9 cellular contexts compared by ENCODE assay signal in genomic region chr5:72920690-72921089, GRCh38. TPM values are rescaled to one million over a fixed set of nuclear protein-coding genes. Genes with fewer than 3 reads are reported as not detected.
DNase-seq lines count a peak whose midpoint lies in the region; ATAC-seq and TF ChIP-seq lines count a peak whose summit lies in the region.
"Had no signal": no experiment of that assay in that cellular context is flagged by ENCODE, and none has a peak within 500 bp of the region (broad histone marks: within the 10 kb centered on the region; RNA-seq: fewer than 3 reads in every experiment).

No MANE protein-coding gene starts in this region.

- no peak for DNase-seq in AG09319 (ENCODE audit: extremely low read depth, low read depth)
- peak; percentile 47 for DNase-seq in SK-N-MC (ENCODE audit: low read depth, low spot score)
- DNase-seq in hepatic stellate cell (ENCODE audit: low spot score): peak; percentile 27
- DNase-seq in NCI-H774 (lab: John Stamatoyannopoulos, UW): no peak
- DNase-seq in cerebellum (ENCODE audit: low spot score): no peak
- no peak for DNase-seq in ovary

- TF ChIP-seq POLR2A in ovary (IDR thresholded peaks at IDR 0.05): no peak

- intact Hi-C loops in ovary (cut with DNase I): no loop called here

- no peak for ATAC-seq in HG02798 (IDR thresholded peaks at IDR 0.05; ENCODE audit: poor library complexity, unreplicated experiment)
- ATAC-seq: natural killer cell treated with Interleukin-12 subunit alpha and Interleukin-12 subunit beta and Interleukin-15 and Interleukin-18, amount 100 ng/mL, for 72 hours had no signal

- no peak overlapping the region for H3K4me3 ChIP-seq in HEK293 (ENCODE audit: low read depth, low read length)
- H3K4me3 ChIP-seq in SK-N-MC: no peak overlapping the region
- no peak overlapping the region for H3K4me3 ChIP-seq in ovary

- POLR2A ChIA-PET in HEK293 (lab: Yijun Ruan, JAX): interaction anchor here (1.5 kb wide), 1 partner anchor 528 kb away, joined by 5 read pairs; the partner anchor contains the start of gene FOXD1

- TF ChIP-seq CTCF in AG09319 (IDR thresholded peaks at IDR 0.05; ENCODE audit: low read depth, low read length) (peak; percentile 24; the same call in 1 of the 2 replicates), HEK293 (tag by site-specific recombination; IDR thresholded peaks at IDR 0.05) (peak; percentile 46), ovary (IDR thresholded peaks at IDR 0.05) (no peak)

- no peaks in the 10 kb centered on the region for H3K9me3 ChIP-seq in HEK293 (ENCODE audit: control insufficient read depth, insufficient read depth, low read depth, low read length)
- no peaks in the 10 kb centered on the region for H3K9me3 ChIP-seq in SK-N-MC (ENCODE audit: low read depth, low read length)
- H3K9me3 ChIP-seq in ovary: no peaks in the 10 kb centered on the region

- H3K27ac ChIP-seq in HEK293 (ENCODE audit: extremely low read depth, low read depth, low read length): no peak overlapping the region
- no peak overlapping the region for H3K27ac ChIP-seq in SK-N-MC
- H3K27ac ChIP-seq in ovary: no peak overlapping the region

- no peaks in the 10 kb centered on the region for H3K27me3 ChIP-seq in ovary

- no peak overlapping the region for H3K9ac ChIP-seq in SK-N-MC (ENCODE audit: insufficient read length)

- H3K4me1 ChIP-seq in HEK293 (ENCODE audit: control insufficient read depth, insufficient read depth, low read length) (no peaks in the 10 kb centered on the region), ovary (ENCODE audit: insufficient read depth) (no peaks in the 10 kb centered on the region)

- no peak for TF ChIP-seq EP300 in ovary (IDR thresholded peaks at IDR 0.05)

- H3K36me3 ChIP-seq in HEK293 (ENCODE audit: control insufficient read depth in 2 of 2, insufficient read depth in 1 of 2, low read length in 2 of 2): no peaks in the 10 kb centered on the region; a peak in 1 of 3 replicates
- no peaks in the 10 kb centered on the region for H3K36me3 ChIP-seq in SK-N-MC (ENCODE audit: insufficient read depth, low read length)
- H3K36me3 ChIP-seq in ovary: no peaks in the 10 kb centered on the region

- 3 to 9% (median 5%) methylated on average over 2 of the region's 2 CpGs for WGBS in ovary, 3 donors

- CTCF ChIA-PET in HEK293 (lab: Yijun Ruan, JAX): interaction anchor here (0.6 to 1.4 kb wide), 2 partner anchors 163 to 214 kb away, joined by 3 to 4 read pairs; no protein-coding TSS in a partner anchor

TF ChIP-seq in HEK293, 187 proteins besides CTCF, POLR2A, EP300 and RAD21:
- no peak for TF ChIP-seq WT1 (tag by site-specific recombination; IDR thresholded peaks at IDR 0.05)
- TF ChIP-seq, protein P1, sequence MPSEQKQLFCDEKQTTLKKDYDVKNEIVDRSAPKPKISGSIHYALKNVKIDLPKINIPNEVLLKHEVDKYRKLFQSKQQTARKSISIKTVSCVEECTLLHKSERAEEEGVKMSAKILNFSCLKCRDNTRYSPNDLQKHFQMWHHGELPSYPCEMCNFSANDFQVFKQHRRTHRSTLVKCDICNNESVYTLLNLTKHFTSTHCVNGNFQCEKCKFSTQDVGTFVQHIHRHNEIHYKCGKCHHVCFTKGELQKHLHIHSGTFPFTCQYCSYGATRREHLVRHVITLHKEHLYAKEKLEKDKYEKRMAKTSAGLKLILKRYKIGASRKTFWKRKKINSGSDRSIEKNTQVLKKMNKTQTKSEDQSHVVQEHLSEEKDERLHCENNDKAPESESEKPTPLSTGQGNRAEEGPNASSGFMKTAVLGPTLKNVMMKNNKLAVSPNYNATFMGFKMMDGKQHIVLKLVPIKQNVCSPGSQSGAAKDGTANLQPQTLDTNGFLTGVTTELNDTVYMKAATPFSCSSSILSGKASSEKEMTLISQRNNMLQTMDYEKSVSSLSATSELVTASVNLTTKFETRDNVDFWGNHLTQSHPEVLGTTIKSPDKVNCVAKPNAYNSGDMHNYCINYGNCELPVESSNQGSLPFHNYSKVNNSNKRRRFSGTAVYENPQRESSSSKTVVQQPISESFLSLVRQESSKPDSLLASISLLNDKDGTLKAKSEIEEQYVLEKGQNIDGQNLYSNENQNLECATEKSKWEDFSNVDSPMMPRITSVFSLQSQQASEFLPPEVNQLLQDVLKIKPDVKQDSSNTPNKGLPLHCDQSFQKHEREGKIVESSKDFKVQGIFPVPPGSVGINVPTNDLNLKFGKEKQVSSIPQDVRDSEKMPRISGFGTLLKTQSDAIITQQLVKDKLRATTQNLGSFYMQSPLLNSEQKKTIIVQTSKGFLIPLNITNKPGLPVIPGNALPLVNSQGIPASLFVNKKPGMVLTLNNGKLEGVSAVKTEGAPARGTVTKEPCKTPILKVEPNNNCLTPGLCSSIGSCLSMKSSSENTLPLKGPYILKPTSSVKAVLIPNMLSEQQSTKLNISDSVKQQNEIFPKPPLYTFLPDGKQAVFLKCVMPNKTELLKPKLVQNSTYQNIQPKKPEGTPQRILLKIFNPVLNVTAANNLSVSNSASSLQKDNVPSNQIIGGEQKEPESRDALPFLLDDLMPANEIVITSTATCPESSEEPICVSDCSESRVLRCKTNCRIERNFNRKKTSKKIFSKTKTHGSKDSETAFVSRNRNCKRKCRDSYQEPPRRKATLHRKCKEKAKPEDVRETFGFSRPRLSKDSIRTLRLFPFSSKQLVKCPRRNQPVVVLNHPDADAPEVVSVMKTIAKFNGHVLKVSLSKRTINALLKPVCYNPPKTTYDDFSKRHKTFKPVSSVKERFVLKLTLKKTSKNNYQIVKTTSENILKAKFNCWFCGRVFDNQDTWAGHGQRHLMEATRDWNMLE (tag by site-specific recombination; conservative IDR thresholded peaks at IDR 0.05; ENCODE audit: low read depth): 0 out of 2 replicates have a peak, but pooled peaks have one; percentile 19
- no peak for TF ChIP-seq ZBTB17 (tag by site-specific recombination; IDR thresholded peaks at IDR 0.05)
- TF ChIP-seq ZBTB7A (tag by site-specific recombination; IDR thresholded peaks at IDR 0.05; ENCODE audit: low read depth): no peak
- TF ChIP-seq ZNF654 (tag by site-specific recombination; IDR thresholded peaks at IDR 0.05; ENCODE audit: low read depth): peak; percentile 84
- no peak for TF ChIP-seq HOXC10 (CRISPR knock-in tag; IDR thresholded peaks at IDR 0.05)
- no peak for TF ChIP-seq ZNF433 (tag by site-specific recombination; IDR thresholded peaks at IDR 0.05; ENCODE audit: low read depth)
- TF ChIP-seq ZNF777 (tag by site-specific recombination; IDR thresholded peaks at IDR 0.05; ENCODE audit: borderline replicate concordance): no peak

RNA-seq across cellular contexts. Expression of gene FCHO2, which starts 35.2 kb away (rescaled TPM):
- total RNA-seq in cerebellum (49.9 TPM), ovary (10 to 100 TPM; 25.2 to 34.4 (median 26.1) TPM)
- 10 to 100 TPM; 12.1 to 15.4 TPM for polyA plus RNA-seq in ovary

Comparison
In these comparisons a context has a peak if more than half of its experiments do, and no peak if none do; other contexts are left out.
1. DNase-seq: peak in SK-N-MC (single experiment) and hepatic stellate cell (single experiment); none in AG09319 (single experiment), NCI-H774 (single experiment), cerebellum (single experiment) and ovary (0 of 5).
2. CTCF ChIP-seq: peak in AG09319 (single experiment) and HEK293 (single experiment); none in ovary (0 of 3).